8 cellular contexts compared by ENCODE assay signal in the genomic region with DNA sequence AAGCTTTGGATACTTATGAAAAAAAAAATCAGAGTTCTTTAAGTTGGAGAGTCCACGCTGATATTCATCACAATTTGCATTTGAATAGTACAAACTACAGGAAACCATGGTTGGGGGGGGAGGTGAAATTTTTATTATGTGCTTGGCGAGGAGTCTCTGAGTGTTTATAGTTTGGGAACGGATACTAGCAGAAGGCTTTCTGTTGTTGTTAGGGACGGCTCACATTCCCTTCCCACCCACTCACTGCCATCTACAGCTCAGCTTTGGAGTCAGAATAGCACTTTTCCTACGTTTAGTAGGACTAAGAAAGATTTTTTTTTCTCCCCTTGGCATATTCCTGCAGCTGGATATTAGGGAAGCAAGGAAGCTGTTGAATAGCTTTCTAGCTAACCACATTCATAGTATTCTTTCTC.
DNase-seq lines count a peak whose midpoint lies in the region; ATAC-seq, FAIRE-seq and TF ChIP-seq lines count a peak whose summit lies in the region.

No MANE protein-coding gene starts in this region.

- peak overlapping the region; percentile 34 to 98 (median 88) for H3K27ac Mint-ChIP-seq in brain
- H3K27ac Mint-ChIP-seq in stimulated activated naive B cell treated with anti-CD40 and anti-IgM and Interleukin-4, amounts not matched to agents 10 μg/mL and 1 μg/mL and 100 μg/mL, for 72 hours = peak overlapping the region; percentile 95

- FAIRE-seq in kidney (lab: Jason Lieb, UNC) = no peak

- no peaks in the 10 kb centered on the region for H3K36me3 Mint-ChIP-seq in brain
- H3K36me3 Mint-ChIP-seq in stimulated activated naive B cell treated with anti-CD40 and anti-IgM and Interleukin-4, amounts not matched to agents 10 μg/mL and 1 μg/mL and 100 μg/mL, for 72 hours = peaks cover 6 to 8% of the 10 kb centered on the region in 2 donors

- H3K4me1 ChIP-seq in kidney (ENCODE audit: control insufficient read depth in 1 of 2, insufficient read depth in 1 of 2, low read depth in 1 of 2, low read length in 2 of 2) = peaks cover 9 to 27% of the 10 kb centered on the region in 2 donors

- peaks cover 44% of the 10 kb centered on the region for H3K4me1 Mint-ChIP-seq in brain
- peaks cover 45 to 75% of the 10 kb centered on the region in 2 donors for H3K4me1 Mint-ChIP-seq in stimulated activated naive B cell treated with anti-CD40 and anti-IgM and Interleukin-4, amounts not matched to agents 10 μg/mL and 1 μg/mL and 100 μg/mL, for 72 hours

- peak; percentile 35 for DNase-seq in G401 (ENCODE audit: low spot score)
- peak; percentile 28 for DNase-seq in NCI-H2227 (lab: John Stamatoyannopoulos, UW; ENCODE audit: unreplicated experiment)
- no peak for DNase-seq in kidney
- no peak for DNase-seq in stimulated activated naive B cell treated with anti-CD40 and anti-IgM and Interleukin-4, amounts not matched to agents 10 μg/mL and 1 μg/mL and 100 μg/mL, for 72 hours
- DNase-seq in T-helper 9 cell = no peak

- H3K9me3 Mint-ChIP-seq in brain = peaks cover 0 to 5% (median 0%) of the 10 kb centered on the region in 5 experiments
- H3K9me3 Mint-ChIP-seq in stimulated activated naive B cell treated with anti-CD40 and anti-IgM and Interleukin-4, amounts not matched to agents 10 μg/mL and 1 μg/mL and 100 μg/mL, for 72 hours = peaks cover 8 to 9% of the 10 kb centered on the region in 2 donors

- TF ChIP-seq CTCF in brain (conservative IDR thresholded peaks at IDR 0.05) (no peak), kidney (IDR thresholded peaks at IDR 0.05; ENCODE audit: borderline replicate concordance, extremely low read depth, insufficient read depth) (no peak)

- H3K4me3 Mint-ChIP-seq in brain = peak overlapping the region; percentile 34 to 85 (median 60)
- peak overlapping the region; percentile 66 to 80 for H3K4me3 Mint-ChIP-seq in stimulated activated naive B cell treated with anti-CD40 and anti-IgM and Interleukin-4, amounts not matched to agents 10 μg/mL and 1 μg/mL and 100 μg/mL, for 72 hours

- ATAC-seq in stimulated activated naive B cell treated with anti-CD40 and anti-IgM and Interleukin-4, amounts not matched to agents 10 μg/mL and 1 μg/mL and 100 μg/mL, for 72 hours (replicated peaks) = no peak
- ATAC-seq in GM18511 (IDR thresholded peaks at IDR 0.05; ENCODE audit: unreplicated experiment) (no peak), HG03442 (IDR thresholded peaks at IDR 0.05; ENCODE audit: unreplicated experiment) (no peak)

- H3K27ac ChIP-seq in kidney (ENCODE audit: low read depth in 2 of 2, low read length in 2 of 2) = peak overlapping the region; percentile 45 to 94

- H3K36me3 ChIP-seq in kidney (ENCODE audit: control insufficient read depth in 1 of 2, insufficient read depth in 2 of 2, low read length in 2 of 2) = no peaks in the 10 kb centered on the region

- no peaks in the 10 kb centered on the region for H3K9me3 ChIP-seq in kidney (ENCODE audit: control insufficient read depth in 1 of 2, low read length in 2 of 2)

- H3K27me3 Mint-ChIP-seq in brain = no peaks in the 10 kb centered on the region
- H3K27me3 Mint-ChIP-seq in stimulated activated naive B cell treated with anti-CD40 and anti-IgM and Interleukin-4, amounts not matched to agents 10 μg/mL and 1 μg/mL and 100 μg/mL, for 72 hours = no peaks in the 10 kb centered on the region

- peak overlapping the region; percentile 52 to 64 for H3K9ac ChIP-seq in kidney (ENCODE audit: low read length in 2 of 2)

- in situ Hi-C loops in G401 (cut with HindIII; ENCODE audit: low sequenced_read_pairs) = no loop called here

- H3K4me3 ChIP-seq in kidney (ENCODE audit: low read length in 2 of 2) = peak overlapping the region; percentile 33 to 54

- intact Hi-C loops in kidney (cut with DNase I) = no loop called here

Comparison
In these comparisons a context has a peak if more than half of its experiments do, and no peak if none do; other contexts are left out.
1. DNase-seq: peak in G401 (single experiment) and NCI-H2227 (single experiment); none in kidney (single experiment), stimulated activated naive B cell treated with anti-CD40 and anti-IgM and Interleukin-4, amounts not matched to agents 10 μg/mL and 1 μg/mL and 100 μg/mL, for 72 hours (single experiment) and T-helper 9 cell (single experiment).